In genomic region chr3:111509308-111509707, GRCh38 we compare ENCODE assay signal across 17 cellular contexts. TPM values are rescaled to one million over a fixed set of nuclear protein-coding genes. Genes with fewer than 3 reads are reported as not detected.
"Had no signal": no experiment of that assay in that cellular context is flagged by ENCODE, and none has a peak within 500 bp of the region (broad histone marks: within the 10 kb centered on the region; RNA-seq: fewer than 3 reads in every experiment).

No MANE protein-coding gene starts in this region.

- H3K9me3 ChIP-seq: ascending aorta, gastroesophageal sphincter, ovary, suprapubic skin, upper lobe of left lung had no signal

- ATAC-seq: activated CD8-positive, alpha-beta T cell treated with anti-CD3 and anti-CD28 coated beads, Interleukin-2, amount 10 ng/mL, durations not matched to agents 7 days and 5 days; activated naive CD8-positive, alpha-beta T cell treated with anti-CD3 and anti-CD28 coated beads, Interleukin-2, amount 50 U/mL, for 24 hours; gastroesophageal sphincter; left ventricle myocardium superior had no signal

- H3K27me3 ChIP-seq: ascending aorta, cardiac muscle cell, gastroesophageal sphincter, ovary, suprapubic skin, upper lobe of left lung had no signal

- H3K9me3 Mint-ChIP-seq: activated naive CD8-positive, alpha-beta T cell treated with anti-CD3 and anti-CD28 coated beads, Interleukin-2, amount 50 U/mL, for 24 hours; activated T-helper 1 cell treated with anti-CD3 and anti-CD28 coated beads, Interleukin-12 subunit alpha, Interleukin-12 subunit beta, Interleukin-2, Interleukin-4 antibody, amounts not matched to agents 30 ng/mL and 10 ng/mL and 1 ng/mL, durations not matched to agents 14 hours and 24 hours and 36 hours; neural crest cell had no signal

- H3K4me1 Mint-ChIP-seq: activated naive CD8-positive, alpha-beta T cell treated with anti-CD3 and anti-CD28 coated beads, Interleukin-2, amount 50 U/mL, for 24 hours; neural crest cell had no signal

- H3K4me3 Mint-ChIP-seq: activated CD8-positive, alpha-beta T cell treated with anti-CD3 and anti-CD28 coated beads, Interleukin-2, amount 10 ng/mL, durations not matched to agents 7 days and 5 days; activated naive CD8-positive, alpha-beta T cell treated with anti-CD3 and anti-CD28 coated beads, Interleukin-2, amount 50 U/mL, for 24 hours; activated T-helper 1 cell treated with anti-CD3 and anti-CD28 coated beads, Interleukin-12 subunit alpha, Interleukin-12 subunit beta, Interleukin-2, Interleukin-4 antibody, amounts not matched to agents 30 ng/mL and 10 ng/mL and 1 ng/mL, durations not matched to agents 14 hours and 24 hours and 36 hours; neural crest cell had no signal

- DNase-seq: activated CD4-positive, alpha-beta T cell treated with anti-CD3 and anti-CD28 coated beads for 4 hours; activated CD8-positive, alpha-beta memory T cell treated with anti-CD3 and anti-CD28 coated beads, Interleukin-2, amount 50 U/mL, for 48 hours; activated CD8-positive, alpha-beta T cell treated with anti-CD3 and anti-CD28 coated beads, Interleukin-2, amount 10 ng/mL, durations not matched to agents 7 days and 5 days; activated naive CD4-positive, alpha-beta T cell treated with Interleukin-2 at 50 U/mL for 16 hours; activated naive CD8-positive, alpha-beta T cell treated with anti-CD3 and anti-CD28 coated beads, Interleukin-2, amount 50 U/mL, for 24 hours; left ventricle myocardium superior; ovary; stimulated activated CD4-positive, alpha-beta T cell treated with anti-CD3 and anti-CD28 coated beads, Interleukin-2, amount 100 ng/mL, for 48 hours; stimulated activated naive CD4-positive, alpha-beta T cell treated with Interleukin-2 at 50 U/mL for 16 hours; upper lobe of left lung had no signal

- H3K4me3 ChIP-seq: ascending aorta, cardiac muscle cell, gastroesophageal sphincter, ovary, suprapubic skin, upper lobe of left lung had no signal

- H3K4me1 ChIP-seq: ascending aorta, gastroesophageal sphincter, suprapubic skin, upper lobe of left lung had no signal

- H3K36me3 ChIP-seq: ascending aorta, cardiac muscle cell, gastroesophageal sphincter, ovary, suprapubic skin, upper lobe of left lung had no signal

- H3K27me3 Mint-ChIP-seq: activated naive CD8-positive, alpha-beta T cell treated with anti-CD3 and anti-CD28 coated beads, Interleukin-2, amount 50 U/mL, for 24 hours had no signal

- H3K27ac Mint-ChIP-seq: activated CD8-positive, alpha-beta T cell treated with anti-CD3 and anti-CD28 coated beads, Interleukin-2, amount 10 ng/mL, durations not matched to agents 7 days and 5 days; activated naive CD8-positive, alpha-beta T cell treated with anti-CD3 and anti-CD28 coated beads, Interleukin-2, amount 50 U/mL, for 24 hours; activated T-helper 1 cell treated with anti-CD3 and anti-CD28 coated beads, Interleukin-12 subunit alpha, Interleukin-12 subunit beta, Interleukin-2, Interleukin-4 antibody, amounts not matched to agents 30 ng/mL and 10 ng/mL and 1 ng/mL, durations not matched to agents 14 hours and 24 hours and 36 hours had no signal

- H3K27ac ChIP-seq: ascending aorta, cardiac muscle cell, gastroesophageal sphincter, ovary, suprapubic skin, upper lobe of left lung had no signal

RNA-seq across cellular contexts. Expression of gene CD96, which starts 32.7 kb away (rescaled TPM):
- total RNA-seq: cardiac muscle cell, kidney epithelial cell, neural crest cell had no signal
- polyA plus RNA-seq: cardiac muscle cell had no signal
